Comparison of ENCODE assay signal across 1 cellular context in the genomic region with DNA sequence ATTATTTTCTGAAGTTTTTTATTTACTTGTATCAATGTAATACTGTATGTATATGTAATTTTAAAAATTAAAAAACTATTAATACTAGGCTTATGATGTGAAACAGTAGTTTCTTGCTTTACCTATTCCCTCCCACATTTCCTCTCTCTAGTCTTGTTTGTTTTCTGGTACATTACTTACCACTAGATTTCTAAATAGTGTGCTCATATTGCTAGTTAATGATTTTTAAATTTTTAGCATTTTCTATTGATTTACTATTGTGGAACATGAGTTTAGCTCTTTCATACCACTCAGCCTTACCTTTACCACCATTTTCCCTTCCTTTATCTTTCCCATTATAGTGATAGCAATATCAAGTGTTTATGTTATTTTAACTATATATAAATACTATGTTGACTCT.
TF ChIP-seq lines count a peak whose summit lies in the region.

No MANE protein-coding gene starts in this region.

TF ChIP-seq in A549, 52 proteins besides CTCF, POLR2A, EP300 and RAD21 (continued from another document):
- TF ChIP-seq, protein P1, sequence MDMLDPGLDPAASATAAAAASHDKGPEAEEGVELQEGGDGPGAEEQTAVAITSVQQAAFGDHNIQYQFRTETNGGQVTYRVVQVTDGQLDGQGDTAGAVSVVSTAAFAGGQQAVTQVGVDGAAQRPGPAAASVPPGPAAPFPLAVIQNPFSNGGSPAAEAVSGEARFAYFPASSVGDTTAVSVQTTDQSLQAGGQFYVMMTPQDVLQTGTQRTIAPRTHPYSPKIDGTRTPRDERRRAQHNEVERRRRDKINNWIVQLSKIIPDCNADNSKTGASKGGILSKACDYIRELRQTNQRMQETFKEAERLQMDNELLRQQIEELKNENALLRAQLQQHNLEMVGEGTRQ (IDR thresholded peaks at IDR 0.05), result no peak
- TF ChIP-seq CHD2 (IDR thresholded peaks at IDR 0.05; ENCODE audit: low read length, partially characterized antibody), result no peak
- TF ChIP-seq, protein P2, sequence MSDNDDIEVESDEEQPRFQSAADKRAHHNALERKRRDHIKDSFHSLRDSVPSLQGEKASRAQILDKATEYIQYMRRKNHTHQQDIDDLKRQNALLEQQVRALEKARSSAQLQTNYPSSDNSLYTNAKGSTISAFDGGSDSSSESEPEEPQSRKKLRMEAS (IDR thresholded peaks at IDR 0.05), result no peak
- no peak for TF ChIP-seq FOSB (CRISPR knock-in tag; IDR thresholded peaks at IDR 0.05)
- TF ChIP-seq ZSCAN20 (CRISPR knock-in tag; IDR thresholded peaks at IDR 0.05), result no peak
- TF ChIP-seq HOXB13 (CRISPR knock-in tag; IDR thresholded peaks at IDR 0.05; ENCODE audit: low read depth), result no peak
- no peak for TF ChIP-seq NPAS2 (CRISPR knock-in tag; IDR thresholded peaks at IDR 0.05; ENCODE audit: borderline replicate concordance)
- TF ChIP-seq, protein P3, sequence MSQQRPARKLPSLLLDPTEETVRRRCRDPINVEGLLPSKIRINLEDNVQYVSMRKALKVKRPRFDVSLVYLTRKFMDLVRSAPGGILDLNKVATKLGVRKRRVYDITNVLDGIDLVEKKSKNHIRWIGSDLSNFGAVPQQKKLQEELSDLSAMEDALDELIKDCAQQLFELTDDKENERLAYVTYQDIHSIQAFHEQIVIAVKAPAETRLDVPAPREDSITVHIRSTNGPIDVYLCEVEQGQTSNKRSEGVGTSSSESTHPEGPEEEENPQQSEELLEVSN (IDR thresholded peaks at IDR 0.05; ENCODE audit: borderline replicate concordance, low read depth), result no peak
TF ChIP-seq in A549: peak in this region for 0.
